Comparison of ENCODE assay signal across 8 cellular contexts in the genomic region with DNA sequence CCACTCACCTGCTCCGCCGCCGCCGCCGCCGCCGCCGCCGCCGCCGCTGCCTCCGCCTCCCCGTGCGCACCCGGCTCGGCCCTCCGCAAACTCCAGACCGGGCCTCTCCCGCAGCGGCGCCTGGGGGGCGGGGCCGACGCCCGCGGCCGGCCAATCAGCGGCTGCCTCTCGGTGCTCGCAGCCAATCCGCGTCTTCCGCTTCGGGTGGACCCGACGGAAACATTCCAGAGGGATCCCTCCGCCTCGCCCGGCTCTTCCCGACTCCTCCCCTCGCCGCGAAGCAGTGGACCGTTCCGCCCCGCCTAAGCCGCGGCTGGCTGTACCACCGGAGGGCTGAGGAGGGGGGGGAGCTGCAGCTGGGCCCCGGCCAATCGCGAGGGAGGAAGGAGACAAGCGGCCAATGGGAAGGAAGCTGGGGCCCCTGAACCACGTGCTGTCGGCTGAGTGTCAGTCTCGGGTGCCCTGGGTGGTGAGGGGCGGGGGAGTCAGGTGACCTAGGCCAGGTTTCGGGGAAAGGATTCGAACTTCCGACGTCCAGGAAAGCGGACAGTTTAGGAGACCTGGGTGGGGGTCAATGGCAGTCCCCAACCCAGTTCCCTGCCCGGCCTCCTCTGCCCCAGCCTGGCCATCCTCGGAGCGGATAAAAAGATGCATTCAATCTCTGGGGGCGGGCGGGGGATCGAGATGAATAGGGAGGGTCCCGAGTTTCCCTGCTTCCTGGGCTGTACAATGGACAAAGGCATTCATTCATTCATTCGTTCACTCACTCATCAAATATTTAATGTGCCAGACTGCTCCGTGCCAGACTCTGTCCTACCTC. TPM values are rescaled to one million over a fixed set of nuclear protein-coding genes. Genes with fewer than 3 reads are reported as not detected.
DNase-seq lines count a peak whose midpoint lies in the region; ATAC-seq, FAIRE-seq and TF ChIP-seq lines count a peak whose summit lies in the region.

A gene with protein sequence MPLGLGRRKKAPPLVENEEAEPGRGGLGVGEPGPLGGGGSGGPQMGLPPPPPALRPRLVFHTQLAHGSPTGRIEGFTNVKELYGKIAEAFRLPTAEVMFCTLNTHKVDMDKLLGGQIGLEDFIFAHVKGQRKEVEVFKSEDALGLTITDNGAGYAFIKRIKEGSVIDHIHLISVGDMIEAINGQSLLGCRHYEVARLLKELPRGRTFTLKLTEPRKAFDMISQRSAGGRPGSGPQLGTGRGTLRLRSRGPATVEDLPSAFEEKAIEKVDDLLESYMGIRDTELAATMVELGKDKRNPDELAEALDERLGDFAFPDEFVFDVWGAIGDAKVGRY (minus strand): TSS at position 99 of the 820 bp plus-strand sequence. CDS start 13,151 bp downstream, outside the sequence.

- intact Hi-C loops in kidney (cut with DNase I) = no loop called here

- DNase-seq in GM12891 (ENCODE audit: insufficient read length, low spot score) (peak; percentile 99), NCI-H510A treated with DMSO at 0.1 percent for 48 hours (lab: John Stamatoyannopoulos, UW) (peak; percentile 96), kidney (peak; percentile 99)
- peak; percentile 86 for DNase-seq in activated CD4-positive, alpha-beta T cell treated with anti-CD3 and anti-CD28 coated beads for 48 hours
- DNase-seq in stimulated activated CD4-positive, alpha-beta T cell treated with anti-CD3 and anti-CD28 coated beads, Interleukin-12 subunit alpha, Interleukin-12 subunit beta, amount 100 ng/mL, for 48 hours (ENCODE audit: low read depth in 2 of 3, low spot score in 1 of 3) = peak; percentile 62 to 83 (median 68)

- ATAC-seq in HG03354 (IDR thresholded peaks at IDR 0.05; ENCODE audit: poor library complexity, severe bottlenecking, unreplicated experiment) (peak; percentile 67), HG02884 (IDR thresholded peaks at IDR 0.05; ENCODE audit: unreplicated experiment) (no peak)

- H3K9ac ChIP-seq in kidney (ENCODE audit: low read length in 2 of 2) = peak within 1 kb of the TSS in 1 of 2 donors; percentile 85

- no peak for TF ChIP-seq POLR2A in GM12891 (IDR thresholded peaks at IDR 0.05; ENCODE audit: low read depth, low read length)

- no peaks in the 10 kb centered on the region for H3K9me3 ChIP-seq in kidney (ENCODE audit: control insufficient read depth in 1 of 2, low read length in 2 of 2)

- no peaks in the 10 kb centered on the region for H3K36me3 ChIP-seq in kidney (ENCODE audit: control insufficient read depth in 1 of 2, insufficient read depth in 2 of 2, low read length in 2 of 2)

- H3K4me3 ChIP-seq in kidney (ENCODE audit: low read length in 2 of 2) = peak within 1 kb of the TSS; percentile 69 to 85

- TF ChIP-seq CTCF in kidney (IDR thresholded peaks at IDR 0.05; ENCODE audit: borderline replicate concordance, extremely low read depth, insufficient read depth) = no peak

- H3K27ac ChIP-seq in cingulate gyrus (ENCODE audit: low read depth, low read length) (peak within 1 kb of the TSS; percentile 98), kidney (ENCODE audit: low read depth in 2 of 2, low read length in 2 of 2) (peak within 1 kb of the TSS; percentile 61 to 87)

- H3K4me1 ChIP-seq in kidney (ENCODE audit: control insufficient read depth in 1 of 2, insufficient read depth in 1 of 2, low read depth in 1 of 2, low read length in 2 of 2) = peaks cover 15 to 17% of the 10 kb centered on the region in 2 donors

- FAIRE-seq in GM12891 (lab: Jason Lieb, UNC) (peak; percentile 90), kidney (lab: Jason Lieb, UNC) (peak; percentile 56)

TF ChIP-seq in GM12891, 5 proteins besides CTCF, POLR2A, EP300 and RAD21:
- TF ChIP-seq PAX5 (IDR thresholded peaks at IDR 0.05; ENCODE audit: insufficient read depth, low read length, severe bottlenecking) (no peak), SPI1 (IDR thresholded peaks at IDR 0.05; ENCODE audit: low read depth, low read length) (no peak), POU2F2 (IDR thresholded peaks at IDR 0.05; ENCODE audit: low read depth, low read length) (no peak), POLR2AphosphoS5 (IDR thresholded peaks at IDR 0.05; ENCODE audit: low read depth, low read length) (no peak), TAF1 (IDR thresholded peaks at IDR 0.05; ENCODE audit: low read depth, low read length) (no peak)

RNA-seq across cellular contexts. Expression of the gene that starts here (rescaled TPM):
- 10.4 TPM for polyA plus RNA-seq in GM12891 (2012; ENCODE audit: low read depth, missing spikeins)
- total RNA-seq in kidney = 94.6 TPM
- polyA plus RNA-seq in kidney (ENCODE audit: insufficient read depth, low read depth, low replicate concordance) = 137 TPM
